In genomic region chr18:69935319-69936190, GRCh38 we compare ENCODE assay signal across 1 cellular context.
TF ChIP-seq lines count a peak whose summit lies in the region.

No MANE protein-coding gene starts in this region.

TF ChIP-seq in HepG2, 621 proteins besides CTCF, POLR2A, EP300 and RAD21 (continued from another document and continues in another):
- no peak for TF ChIP-seq SNAPC4 (CRISPR knock-in tag; IDR thresholded peaks at IDR 0.05)
- no peak for TF ChIP-seq GRHL1 (CRISPR knock-in tag; conservative IDR thresholded peaks at IDR 0.05)
- TF ChIP-seq TEAD2 (CRISPR knock-in tag; IDR thresholded peaks at IDR 0.05): no peak
- no peak for TF ChIP-seq USF2 (IDR thresholded peaks at IDR 0.05; ENCODE audit: low read depth, low read length)
- no peak for TF ChIP-seq USF2 (CRISPR knock-in tag; IDR thresholded peaks at IDR 0.05; ENCODE audit: borderline replicate concordance)
- no peak for TF ChIP-seq ZNF646 (CRISPR knock-in tag; IDR thresholded peaks at IDR 0.05)
- no peak for TF ChIP-seq ATM (IDR thresholded peaks at IDR 0.05; ENCODE audit: borderline replicate concordance)
- no peak for TF ChIP-seq ZNF354B (CRISPR knock-in tag; IDR thresholded peaks at IDR 0.05)
- peak; percentile 68; the same call in 1 of the 2 replicates for TF ChIP-seq NCOA2 (CRISPR knock-in tag; IDR thresholded peaks at IDR 0.05)
- TF ChIP-seq TBX3 (IDR thresholded peaks at IDR 0.05; ENCODE audit: borderline replicate concordance): peak; percentile 12; the same call in 1 of the 2 replicates
- TF ChIP-seq ATF5 (CRISPR knock-in tag; IDR thresholded peaks at IDR 0.05; ENCODE audit: low read depth): no peak
- no peak for TF ChIP-seq SALL1 (CRISPR knock-in tag; IDR thresholded peaks at IDR 0.05)
- TF ChIP-seq ISL2 (CRISPR knock-in tag; IDR thresholded peaks at IDR 0.05): 0 out of 2 replicates have a peak, but pooled peaks have one; percentile 43
- TF ChIP-seq ZEB1 (IDR thresholded peaks at IDR 0.05; ENCODE audit: insufficient replicate concordance, low read depth): no peak
- TF ChIP-seq NR2C2 (CRISPR knock-in tag; IDR thresholded peaks at IDR 0.05; ENCODE audit: borderline replicate concordance): no peak
- no peak for TF ChIP-seq ZNF318 (CRISPR knock-in tag; IDR thresholded peaks at IDR 0.05)
- TF ChIP-seq ATF2 (CRISPR knock-in tag; IDR thresholded peaks at IDR 0.05): no peak
- no peak for TF ChIP-seq BRF2 (CRISPR knock-in tag; IDR thresholded peaks at IDR 0.05)
- 0 out of 2 replicates have a peak, but pooled peaks have one; percentile 20 for TF ChIP-seq ZNF331 (CRISPR knock-in tag; IDR thresholded peaks at IDR 0.05)
- no peak for TF ChIP-seq HNRNPH1 (optimal IDR thresholded peaks at IDR 0.05; ENCODE audit: low read depth, low read length)
- no peak for TF ChIP-seq ZNF432 (CRISPR knock-in tag; IDR thresholded peaks at IDR 0.05; ENCODE audit: borderline replicate concordance)
- TF ChIP-seq ZNF121 (CRISPR knock-in tag; IDR thresholded peaks at IDR 0.05): no peak
- peak; percentile 26; the same call in 1 of the 2 replicates for TF ChIP-seq STAG1 (CRISPR knock-in tag; IDR thresholded peaks at IDR 0.05)
- TF ChIP-seq HNRNPK (IDR thresholded peaks at IDR 0.05; ENCODE audit: low read depth, low read length, poor library complexity, severe bottlenecking): no peak
